2 cellular contexts compared by ENCODE assay signal in genomic region chr17:64938925-64939474, GRCh38.
A peak's percentile ranks its signal among the peaks of the same experiment; 100 is the strongest.
TF ChIP-seq lines count a peak whose summit lies in the region.

No MANE protein-coding gene starts in this region.

TF ChIP-seq in K562, 482 proteins besides CTCF, POLR2A, EP300 and RAD21 (continued from another document and continues in another):
- TF ChIP-seq ZBTB26 (CRISPR knock-in tag; IDR thresholded peaks at IDR 0.05) = no peak
- no peak for TF ChIP-seq ILF3 (IDR thresholded peaks at IDR 0.05; ENCODE audit: borderline replicate concordance)
- TF ChIP-seq REST (CRISPR knock-in tag; IDR thresholded peaks at IDR 0.05; ENCODE audit: low read depth) = no peak
- no peak for TF ChIP-seq RBM17 (IDR thresholded peaks at IDR 0.05; ENCODE audit: borderline replicate concordance, low read depth, low read length)
- peak; percentile 76; the same call in 1 of the 2 replicates for TF ChIP-seq ZBTB7A (IDR thresholded peaks at IDR 0.05; ENCODE audit: borderline replicate concordance, control insufficient read depth, low read depth, low read length)
- no peak for TF ChIP-seq ILK (tag; IDR thresholded peaks at IDR 0.05; ENCODE audit: borderline replicate concordance, low read depth)
- TF ChIP-seq PRMT5 (CRISPR knock-in tag; IDR thresholded peaks at IDR 0.05) = no peak
- TF ChIP-seq U2AF1 (optimal IDR thresholded peaks at IDR 0.05; ENCODE audit: low read depth, low read length) = no peak
- TF ChIP-seq ZNF655 (CRISPR knock-in tag; IDR thresholded peaks at IDR 0.05) = no peak
- no peak for TF ChIP-seq SRSF7 (optimal IDR thresholded peaks at IDR 0.05; ENCODE audit: low read depth, low read length)

TF ChIP-seq in HepG2, 621 proteins besides CTCF, POLR2A, EP300 and RAD21 (continued from another document and continues in another):
- TF ChIP-seq HNF4G (IDR thresholded peaks at IDR 0.05; ENCODE audit: borderline replicate concordance, low read depth, low read length) (no peak), HNF4G (CRISPR knock-in tag; IDR thresholded peaks at IDR 0.05; ENCODE audit: borderline replicate concordance, low read depth) (0 out of 2 replicates have a peak, but pooled peaks have one; percentile 27), ZNF776 (CRISPR knock-in tag; IDR thresholded peaks at IDR 0.05) (peak; percentile 20; the same call in 1 of the 2 replicates), ZNF503 (CRISPR knock-in tag; IDR thresholded peaks at IDR 0.05) (no peak), MED13 (CRISPR knock-in tag; IDR thresholded peaks at IDR 0.05) (no peak), SNAI1 (CRISPR knock-in tag; IDR thresholded peaks at IDR 0.05; ENCODE audit: borderline replicate concordance) (no peak), ZNF224 (CRISPR knock-in tag; IDR thresholded peaks at IDR 0.05) (no peak), ZHX2 (IDR thresholded peaks at IDR 0.05; ENCODE audit: low read depth) (no peak), ZHX2 (CRISPR knock-in tag; IDR thresholded peaks at IDR 0.05; ENCODE audit: borderline replicate concordance) (no peak), ZMYM3 (CRISPR knock-in tag; IDR thresholded peaks at IDR 0.05) (0 out of 2 replicates have a peak, but pooled peaks have one; percentile 12), ZNF678 (CRISPR knock-in tag; IDR thresholded peaks at IDR 0.05) (no peak), HNRNPUL1 (IDR thresholded peaks at IDR 0.05; ENCODE audit: low read depth, low read length) (no peak), ZNF883 (CRISPR knock-in tag; IDR thresholded peaks at IDR 0.05; ENCODE audit: not compliant biosample characterization) (no peak), ZNF850 (CRISPR knock-in tag; conservative IDR thresholded peaks at IDR 0.05) (no peak), ZNF34 (CRISPR knock-in tag; IDR thresholded peaks at IDR 0.05; ENCODE audit: borderline replicate concordance) (no peak), RXRA (CRISPR knock-in tag; IDR thresholded peaks at IDR 0.05) (0 out of 2 replicates have a peak, but pooled peaks have one; percentile 25), STAG1 (CRISPR knock-in tag; IDR thresholded peaks at IDR 0.05) (peak; percentile 92), ZFX (CRISPR knock-in tag; IDR thresholded peaks at IDR 0.05; ENCODE audit: low read depth) (peak; percentile 50; the same call in 1 of the 2 replicates), JARID2 (CRISPR knock-in tag; IDR thresholded peaks at IDR 0.05; ENCODE audit: insufficient replicate concordance) (no peak), CCAR2 (optimal IDR thresholded peaks at IDR 0.05; ENCODE audit: low read depth, low read length) (no peak), PCBP2 (optimal IDR thresholded peaks at IDR 0.05; ENCODE audit: low read depth, low read length, poor library complexity, severe bottlenecking) (no peak), SSRP1 (CRISPR knock-in tag; IDR thresholded peaks at IDR 0.05) (no peak), NR2F6 (IDR thresholded peaks at IDR 0.05) (no peak), NR2F6 (CRISPR knock-in tag; IDR thresholded peaks at IDR 0.05) (no peak), ZNF441 (CRISPR knock-in tag; IDR thresholded peaks at IDR 0.05; ENCODE audit: borderline replicate concordance) (no peak), ZSCAN9 (CRISPR knock-in tag; IDR thresholded peaks at IDR 0.05; ENCODE audit: borderline replicate concordance) (no peak), HDAC2 (CRISPR knock-in tag; IDR thresholded peaks at IDR 0.05) (0 out of 2 replicates have a peak, but pooled peaks have one; percentile 23), ZKSCAN8 (CRISPR knock-in tag; IDR thresholded peaks at IDR 0.05; ENCODE audit: borderline replicate concordance) (no peak), ZFP82 (CRISPR knock-in tag; IDR thresholded peaks at IDR 0.05; ENCODE audit: borderline replicate concordance) (no peak), ATAD3A (CRISPR knock-in tag; IDR thresholded peaks at IDR 0.05) (no peak), RARA (CRISPR knock-in tag; IDR thresholded peaks at IDR 0.05) (no peak), ZNF296 (CRISPR knock-in tag; conservative IDR thresholded peaks at IDR 0.05) (no peak; the same call in 1 of the 2 replicates), CENPX (CRISPR knock-in tag; IDR thresholded peaks at IDR 0.05) (no peak), ZNF563 (CRISPR knock-in tag; IDR thresholded peaks at IDR 0.05) (no peak), ZNF562 (CRISPR knock-in tag; IDR thresholded peaks at IDR 0.05; ENCODE audit: borderline replicate concordance) (no peak), KLF9 (CRISPR knock-in tag; IDR thresholded peaks at IDR 0.05; ENCODE audit: low read depth) (no peak), RARG (CRISPR knock-in tag; IDR thresholded peaks at IDR 0.05; ENCODE audit: low read depth) (no peak), SNAPC2 (CRISPR knock-in tag; IDR thresholded peaks at IDR 0.05) (no peak), ATRX (CRISPR knock-in tag; IDR thresholded peaks at IDR 0.05; ENCODE audit: borderline replicate concordance) (no peak), NR0B2 (CRISPR knock-in tag; IDR thresholded peaks at IDR 0.05) (no peak), MIER3 (CRISPR knock-in tag; IDR thresholded peaks at IDR 0.05; ENCODE audit: borderline replicate concordance) (no peak), SKI (IDR thresholded peaks at IDR 0.05; ENCODE audit: partially characterized antibody) (peak; percentile 47), MED8 (CRISPR knock-in tag; IDR thresholded peaks at IDR 0.05; ENCODE audit: insufficient replicate concordance) (no peak), ZNF12 (CRISPR knock-in tag; IDR thresholded peaks at IDR 0.05) (no peak), FOSL2 (CRISPR knock-in tag; IDR thresholded peaks at IDR 0.05) (peak; percentile 36; the same call in 1 of the 2 replicates), MEIS1 (CRISPR knock-in tag; IDR thresholded peaks at IDR 0.05; ENCODE audit: borderline replicate concordance) (no peak), ZNF749 (CRISPR knock-in tag; IDR thresholded peaks at IDR 0.05; ENCODE audit: borderline replicate concordance) (no peak), NPAS2 (CRISPR knock-in tag; IDR thresholded peaks at IDR 0.05; ENCODE audit: borderline replicate concordance) (no peak), HNF4A (CRISPR knock-in tag; IDR thresholded peaks at IDR 0.05) (no peak), ZNF687 (CRISPR knock-in tag; IDR thresholded peaks at IDR 0.05) (peak; percentile 71)
- TF ChIP-seq, protein P1, sequence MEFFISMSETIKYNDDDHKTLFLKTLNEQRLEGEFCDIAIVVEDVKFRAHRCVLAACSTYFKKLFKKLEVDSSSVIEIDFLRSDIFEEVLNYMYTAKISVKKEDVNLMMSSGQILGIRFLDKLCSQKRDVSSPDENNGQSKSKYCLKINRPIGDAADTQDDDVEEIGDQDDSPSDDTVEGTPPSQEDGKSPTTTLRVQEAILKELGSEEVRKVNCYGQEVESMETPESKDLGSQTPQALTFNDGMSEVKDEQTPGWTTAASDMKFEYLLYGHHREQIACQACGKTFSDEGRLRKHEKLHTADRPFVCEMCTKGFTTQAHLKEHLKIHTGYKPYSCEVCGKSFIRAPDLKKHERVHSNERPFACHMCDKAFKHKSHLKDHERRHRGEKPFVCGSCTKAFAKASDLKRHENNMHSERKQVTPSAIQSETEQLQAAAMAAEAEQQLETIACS (CRISPR knock-in tag; IDR thresholded peaks at IDR 0.05) = no peak
- TF ChIP-seq, protein P2, sequence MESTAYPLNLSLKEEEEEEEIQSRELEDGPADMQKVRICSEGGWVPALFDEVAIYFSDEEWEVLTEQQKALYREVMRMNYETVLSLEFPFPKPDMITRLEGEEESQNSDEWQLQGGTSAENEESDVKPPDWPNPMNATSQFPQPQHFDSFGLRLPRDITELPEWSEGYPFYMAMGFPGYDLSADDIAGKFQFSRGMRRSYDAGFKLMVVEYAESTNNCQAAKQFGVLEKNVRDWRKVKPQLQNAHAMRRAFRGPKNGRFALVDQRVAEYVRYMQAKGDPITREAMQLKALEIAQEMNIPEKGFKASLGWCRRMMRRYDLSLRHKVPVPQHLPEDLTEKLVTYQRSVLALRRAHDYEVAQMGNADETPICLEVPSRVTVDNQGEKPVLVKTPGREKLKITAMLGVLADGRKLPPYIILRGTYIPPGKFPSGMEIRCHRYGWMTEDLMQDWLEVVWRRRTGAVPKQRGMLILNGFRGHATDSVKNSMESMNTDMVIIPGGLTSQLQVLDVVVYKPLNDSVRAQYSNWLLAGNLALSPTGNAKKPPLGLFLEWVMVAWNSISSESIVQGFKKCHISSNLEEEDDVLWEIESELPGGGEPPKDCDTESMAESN (CRISPR knock-in tag; conservative IDR thresholded peaks at IDR 0.05) = peak; percentile 56; the same call in 1 of the 2 replicates
